In genomic region chr5:125126050-125126449, GRCh38 we compare ENCODE assay signal across 19 cellular contexts.
DNase-seq lines count a peak whose midpoint lies in the region; ATAC-seq, FAIRE-seq and TF ChIP-seq lines count a peak whose summit lies in the region.
"Had no signal": no experiment of that assay in that cellular context is flagged by ENCODE, and none has a peak within 500 bp of the region (broad histone marks: within the 10 kb centered on the region; RNA-seq: fewer than 3 reads in every experiment).

No MANE protein-coding gene starts in this region.

- H3K36me3 ChIP-seq in IMR-90 (ENCODE audit: control insufficient read depth, insufficient read depth, low read length) (no peaks in the 10 kb centered on the region), lung (ENCODE audit: control insufficient read depth in 2 of 2, insufficient read depth in 2 of 2, low read length in 2 of 2) (no peaks in the 10 kb centered on the region)

- TF ChIP-seq POLR2A in IMR-90 (IDR thresholded peaks at IDR 0.05; ENCODE audit: low read depth, low read length), result no peak

- no peaks in the 10 kb centered on the region for H3K9me3 ChIP-seq in IMR-90 (ENCODE audit: control insufficient read depth, insufficient read depth, low read length)
- no peaks in the 10 kb centered on the region for H3K9me3 ChIP-seq in lung (ENCODE audit: control insufficient read depth in 2 of 2, insufficient read depth in 1 of 2, low read length in 1 of 2)
- H3K9me3 ChIP-seq in T-helper 17 cell (ENCODE audit: control insufficient read depth, low read length, poor library complexity, severe bottlenecking), result no peaks in the 10 kb centered on the region
- H3K9me3 ChIP-seq: Caco-2 had no signal

- no peak overlapping the region for H3K23ac ChIP-seq in IMR-90 (ENCODE audit: low read depth, low read length)

- no peak overlapping the region for H3K27ac Mint-ChIP-seq in T-helper 2 cell treated with Interferon-gamma antibody and Interleukin-4, amounts not matched to agents 5 μg/mL and 100 μg/mL, for 36 hours
- H3K27ac Mint-ChIP-seq in T-helper 17 cell, result no peak overlapping the region
- H3K27ac Mint-ChIP-seq: CD4-positive, alpha-beta memory T cell; GM23338; H9 had no signal

- H3K9me3 Mint-ChIP-seq in T-helper 2 cell treated with Interferon-gamma antibody and Interleukin-4, amounts not matched to agents 5 μg/mL and 100 μg/mL, for 36 hours, result peaks cover 8% of the 10 kb centered on the region
- H3K9me3 Mint-ChIP-seq: GM23338, H9 had no signal

- DNase-seq in D721Med (ENCODE audit: insufficient read length, low spot score) (no peak), IMR-90 (no peak), left colon (no peak), lung (ENCODE audit: low spot score) (no peak), T-helper 17 cell (no peak), SHP77 (lab: John Stamatoyannopoulos, UW) (no peak), activated gamma-delta T cell treated with Interleukin-2 at 50 U/mL for 16 hours (no peak)
- no peak for DNase-seq in T-helper 2 cell treated with Interferon-gamma antibody and Interleukin-4, amounts not matched to agents 5 μg/mL and 100 μg/mL, for 36 hours (ENCODE audit: low spot score)
- DNase-seq: C1 segment of cervical spinal cord; Caco-2; CD4-positive, alpha-beta memory T cell; DMS 273 treated with DMSO at 0.1 percent for 48 hours; DMS79; EL; GDM1; H9 had no signal

- no peaks in the 10 kb centered on the region for H4K20me1 ChIP-seq in IMR-90 (ENCODE audit: insufficient read depth, low read length)

- TF ChIP-seq RAD21 in IMR-90 (IDR thresholded peaks at IDR 0.05; ENCODE audit: low read length), result no peak

- intact Hi-C loops in IMR-90 (cut with micrococcal nuclease), result no loop called here
- intact Hi-C loops in left colon (cut with DNase I, micrococcal nuclease), result no loop called here

- H4K5ac ChIP-seq in IMR-90 (ENCODE audit: low read depth, low read length), result no peak overlapping the region

- H3K9ac ChIP-seq in IMR-90 (ENCODE audit: low read depth, low read length), result no peak overlapping the region

- H4K8ac ChIP-seq in IMR-90 (ENCODE audit: low read depth in 2 of 2, low read length in 2 of 2), result no peak overlapping the region

- no peak overlapping the region for H3K4me2 ChIP-seq in IMR-90 (ENCODE audit: low read depth, low read length)
- H3K4me2 ChIP-seq: GM23338 had no signal

- H3K36me3 Mint-ChIP-seq in T-helper 2 cell treated with Interferon-gamma antibody and Interleukin-4, amounts not matched to agents 5 μg/mL and 100 μg/mL, for 36 hours (ENCODE audit: low read depth), result no peaks in the 10 kb centered on the region
- H3K36me3 Mint-ChIP-seq in T-helper 17 cell (ENCODE audit: low read depth), result no peaks in the 10 kb centered on the region
- H3K36me3 Mint-ChIP-seq: CD4-positive, alpha-beta memory T cell had no signal

- no peak overlapping the region for H4K91ac ChIP-seq in IMR-90 (ENCODE audit: insufficient read depth, low read depth, low read length)

- ATAC-seq in IMR-90 (ENCODE audit: low read depth) (no peak), left colon (peak; percentile 78), lung (ENCODE audit: insufficient read depth, low FRiP score) (peak; percentile 79), T-helper 17 cell (no peak)
- ATAC-seq: GM12878, GM23338 had no signal

- H3K4me3 Mint-ChIP-seq in T-helper 2 cell treated with Interferon-gamma antibody and Interleukin-4, amounts not matched to agents 5 μg/mL and 100 μg/mL, for 36 hours, result no peak overlapping the region
- no peak overlapping the region for H3K4me3 Mint-ChIP-seq in T-helper 17 cell
- H3K4me3 Mint-ChIP-seq: CD4-positive, alpha-beta memory T cell; GM23338; H9 had no signal

- H3K56ac ChIP-seq in IMR-90 (ENCODE audit: extremely low read depth, insufficient read depth, low read length), result no peak overlapping the region

- TF ChIP-seq CTCF in D721Med (IDR thresholded peaks at IDR 0.05; ENCODE audit: insufficient read depth, missing control alignments), result no peak
- TF ChIP-seq CTCF in IMR-90 (conservative IDR thresholded peaks at IDR 0.05; ENCODE audit: low read depth, low read length), result no peak
- no peak for TF ChIP-seq CTCF in lung (IDR thresholded peaks at IDR 0.05; ENCODE audit: control extremely low read depth, extremely low read depth)

- H3K14ac ChIP-seq in IMR-90 (replicated peaks; ENCODE audit: low read depth, low read length), result 0 out of 2 replicates have a peak overlapping the region, but pooled peaks have one; percentile 8

- no peaks in the 10 kb centered on the region for H3K9me1 ChIP-seq in IMR-90 (ENCODE audit: insufficient read depth, low read length)

- no peak overlapping the region for H2AK5ac ChIP-seq in IMR-90 (ENCODE audit: low read depth, low read length)

- no peak overlapping the region; the same call in 2 of the 3 replicates for H2BK15ac ChIP-seq in IMR-90 (ENCODE audit: low read depth, low read length)

- no TSS peak for BruUV-seq in IMR-90 (replicated peaks; lab: Mats Ljungman, UMichigan)

- H2BK5ac ChIP-seq in IMR-90 (ENCODE audit: low read depth, low read length, poor library complexity, severe bottlenecking), result no peak overlapping the region

- no peak overlapping the region for H3K4me3 ChIP-seq in IMR-90 (ENCODE audit: insufficient read depth, low read depth, low read length)
- H3K4me3 ChIP-seq in lung, result no peak overlapping the region
- H3K4me3 ChIP-seq: GM12878, GM23338 had no signal

- H3K4me1 ChIP-seq in IMR-90 (ENCODE audit: control insufficient read depth, insufficient read depth, low read length) (peaks cover 3% of the 10 kb centered on the region), lung (ENCODE audit: control insufficient read depth in 2 of 2, insufficient read depth in 2 of 2, low read length in 2 of 2) (peaks cover 0 to 1% of the 10 kb centered on the region in 2 donors)
- H3K4me1 ChIP-seq: Caco-2 had no signal

- H3K18ac ChIP-seq in IMR-90 (ENCODE audit: low read depth, low read length), result no peak overlapping the region

- POLR2A ChIA-PET in IMR-90 (lab: Charles Lee; ENCODE audit: unreplicated experiment), result no interaction called here

- no peaks in the 10 kb centered on the region for H3K27me3 Mint-ChIP-seq in T-helper 2 cell treated with Interferon-gamma antibody and Interleukin-4, amounts not matched to agents 5 μg/mL and 100 μg/mL, for 36 hours (ENCODE audit: low read depth)
- H3K27me3 Mint-ChIP-seq in T-helper 17 cell, result no peaks in the 10 kb centered on the region
- H3K27me3 Mint-ChIP-seq: CD4-positive, alpha-beta memory T cell had no signal

- H3K27me3 ChIP-seq in IMR-90 (ENCODE audit: control insufficient read depth, insufficient read depth, low read length) (no peaks in the 10 kb centered on the region), lung (ENCODE audit: control insufficient read depth, insufficient read depth) (no peaks in the 10 kb centered on the region)

- no peaks in the 10 kb centered on the region for H3K4me1 Mint-ChIP-seq in T-helper 2 cell treated with Interferon-gamma antibody and Interleukin-4, amounts not matched to agents 5 μg/mL and 100 μg/mL, for 36 hours (ENCODE audit: low read depth)
- H3K4me1 Mint-ChIP-seq in T-helper 17 cell, result no peaks in the 10 kb centered on the region
- H3K4me1 Mint-ChIP-seq: CD4-positive, alpha-beta memory T cell; H9 had no signal

- FAIRE-seq in D721Med (lab: Jason Lieb, UNC), result peak; percentile 88
- FAIRE-seq: GM12878, GM19239 had no signal

- no peaks in the 10 kb centered on the region for H3K79me1 ChIP-seq in IMR-90 (ENCODE audit: low read depth in 1 of 2, low read length in 2 of 2)

- H3K27ac ChIP-seq in IMR-90 (ENCODE audit: insufficient read depth, low read length) (no peak overlapping the region), lung (ENCODE audit: low read depth in 1 of 2, low read length in 1 of 2) (no peak overlapping the region)

- no peak overlapping the region for H2AK9ac ChIP-seq in IMR-90 (replicated peaks; ENCODE audit: low read depth, low read length, poor library complexity)

- H2AFZ ChIP-seq in IMR-90 (replicated peaks; ENCODE audit: low read length, poor library complexity), result no peak overlapping the region
- H2AFZ ChIP-seq: GM23338 had no signal

- H3K4ac ChIP-seq in IMR-90 (ENCODE audit: low read depth, low read length), result peak overlapping the region; percentile 55; the same call in 1 of the 2 replicates

- in situ Hi-C loops in IMR-90 (cut with MboI; ENCODE audit: low sequenced_read_pairs), result no loop called here

- peak overlapping the region; percentile 29; the same call in 1 of the 2 replicates for H2BK20ac ChIP-seq in IMR-90 (ENCODE audit: low read depth, low read length)

- CTCF ChIA-PET in IMR-90 (lab: Yijun Ruan, JAX), result no interaction called here

- dilution Hi-C loops in IMR-90 (cut with HindIII; ENCODE audit: low sequenced_read_pairs, unreplicated experiment), result no loop called here

- no peak overlapping the region for H2BK120ac ChIP-seq in IMR-90 (ENCODE audit: low read depth, low read length)

TF ChIP-seq in IMR-90, 13 proteins besides CTCF, POLR2A, EP300 and RAD21:
- TF ChIP-seq BHLHE40 (IDR thresholded peaks at IDR 0.05; ENCODE audit: low read depth, low read length), result no peak
- no peak for TF ChIP-seq MXI1 (IDR thresholded peaks at IDR 0.05; ENCODE audit: borderline replicate concordance, low read depth, low read length)
- TF ChIP-seq MAFK (IDR thresholded peaks at IDR 0.05; ENCODE audit: low read depth, low read length), result no peak
- TF ChIP-seq RCOR1 (IDR thresholded peaks at IDR 0.05; ENCODE audit: insufficient replicate concordance, low read length), result no peak
- no peak for TF ChIP-seq RFX5 (IDR thresholded peaks at IDR 0.05; ENCODE audit: low read depth, low read length)
- no peak for TF ChIP-seq FOS (IDR thresholded peaks at IDR 0.05; ENCODE audit: low read depth, low read length)
- no peak for TF ChIP-seq USF2 (IDR thresholded peaks at IDR 0.05; ENCODE audit: low read depth, low read length)
- TF ChIP-seq NFE2L2 (IDR thresholded peaks at IDR 0.05; ENCODE audit: low read depth, low read length), result no peak
- TF ChIP-seq MAZ (IDR thresholded peaks at IDR 0.05; ENCODE audit: borderline replicate concordance, low read depth, low read length), result no peak
- TF ChIP-seq CHD1 (IDR thresholded peaks at IDR 0.05; ENCODE audit: low read depth, low read length), result no peak
- no peak for TF ChIP-seq CEBPB (IDR thresholded peaks at IDR 0.05; ENCODE audit: low read depth, low read length)

Comparison
In these comparisons a context has a peak if more than half of its experiments do, and no peak if none do; other contexts are left out.
1. ATAC-seq: peak in left colon (single experiment) and lung (single experiment); none in IMR-90 (single experiment) and T-helper 17 cell (single experiment).